Comparison of ENCODE assay signal across 26 cellular contexts in genomic region chr10:104935656-104936055, GRCh38.
"Had no signal": no experiment of that assay in that cellular context is flagged by ENCODE, and none has a peak within 500 bp of the region (broad histone marks: within the 10 kb centered on the region; RNA-seq: fewer than 3 reads in every experiment).

No MANE protein-coding gene starts in this region.

- H3K36me3 Mint-ChIP-seq: mesothelial cell of epicardium; naive B cell; stimulated activated memory B cell treated with anti-CD40 and anti-IgM and Interleukin-4, amounts not matched to agents 10 μg/mL and 1 μg/mL and 100 μg/mL, for 72 hours had no signal

- ATAC-seq: activated naive CD8-positive, alpha-beta T cell treated with anti-CD3 and anti-CD28 coated beads, Interleukin-2, amount 50 U/mL, for 24 hours; esophagus mucosa; stimulated activated memory B cell treated with anti-CD40 and anti-IgM and Interleukin-4, amounts not matched to agents 10 μg/mL and 1 μg/mL and 100 μg/mL, for 72 hours had no signal

- H3K4me3 ChIP-seq: right atrium auricular region, smooth muscle cell, transverse colon had no signal

- H3K9me3 ChIP-seq: right atrium auricular region, transverse colon had no signal

- H3K9me3 Mint-ChIP-seq: activated naive CD8-positive, alpha-beta T cell treated with anti-CD3 and anti-CD28 coated beads, Interleukin-2, amount 50 U/mL, for 24 hours; dendritic cell treated with granulocyte-macrophage colony-stimulating factor and Interleukin-4, amounts not matched to agents 40 ng/mL and 50 ng/mL, for 4 days; endodermal cell; mesothelial cell of epicardium had no signal

- H3K27ac ChIP-seq: right atrium auricular region, transverse colon, VCaP had no signal

- H3K27me3 Mint-ChIP-seq: dendritic cell treated with granulocyte-macrophage colony-stimulating factor and Interleukin-4, amounts not matched to agents 40 ng/mL and 50 ng/mL, for 4 days; stimulated activated memory B cell treated with anti-CD40 and anti-IgM and Interleukin-4, amounts not matched to agents 10 μg/mL and 1 μg/mL and 100 μg/mL, for 72 hours had no signal

- H3K4me3 Mint-ChIP-seq: activated naive CD8-positive, alpha-beta T cell treated with anti-CD3 and anti-CD28 coated beads, Interleukin-2, amount 50 U/mL, for 24 hours; activated T-helper 1 cell treated with anti-CD3 and anti-CD28 coated beads, Interleukin-12 subunit alpha, Interleukin-12 subunit beta, Interleukin-2, Interleukin-4 antibody, amounts not matched to agents 30 ng/mL and 10 ng/mL and 1 ng/mL, durations not matched to agents 14 hours and 24 hours and 36 hours; dendritic cell treated with granulocyte-macrophage colony-stimulating factor and Interleukin-4, amounts not matched to agents 40 ng/mL and 50 ng/mL, for 4 days; endodermal cell; mesothelial cell of epicardium; naive B cell; stimulated activated memory B cell treated with anti-CD40 and anti-IgM and Interleukin-4, amounts not matched to agents 10 μg/mL and 1 μg/mL and 100 μg/mL, for 72 hours had no signal

- H3K27me3 ChIP-seq: right atrium auricular region, transverse colon had no signal

- H3K4me1 Mint-ChIP-seq: mesothelial cell of epicardium; naive B cell; stimulated activated memory B cell treated with anti-CD40 and anti-IgM and Interleukin-4, amounts not matched to agents 10 μg/mL and 1 μg/mL and 100 μg/mL, for 72 hours had no signal

- H3K4me1 ChIP-seq: right atrium auricular region, transverse colon had no signal

- DNase-seq: activated CD4-positive, alpha-beta T cell treated with anti-CD3 and anti-CD28 coated beads, Interleukin-2, amount 50 U/mL, for 1 hour; activated gamma-delta T cell; activated naive CD8-positive, alpha-beta T cell treated with anti-CD3 and anti-CD28 coated beads, Interleukin-2, amount 50 U/mL, for 24 hours; activated T-cell treated with anti-CD3 and anti-CD28 coated beads for 4 hours; amygdala; caudate nucleus; endodermal cell; foreskin fibroblast; head of caudate nucleus; hippocampal formation; kidney; naive B cell; stimulated activated CD4-positive, alpha-beta T cell treated with anti-CD3 and anti-CD28 coated beads, Interleukin-1b, Interleukin-23, amount 100 ng/mL, for 48 hours; stimulated activated CD4-positive, alpha-beta T cell treated with anti-CD3 and anti-CD28 coated beads, Interleukin-4, amount 100 ng/mL, for 4 hours; stimulated activated CD8-positive, alpha-beta memory T cell treated with anti-CD3 and anti-CD28 coated beads, Interleukin-4, amount 100 ng/mL, for 48 hours; T-helper 1 cell; T-helper 9 cell; transverse colon had no signal

- H3K27ac Mint-ChIP-seq: activated naive CD8-positive, alpha-beta T cell treated with anti-CD3 and anti-CD28 coated beads, Interleukin-2, amount 50 U/mL, for 24 hours; activated T-helper 1 cell treated with anti-CD3 and anti-CD28 coated beads, Interleukin-12 subunit alpha, Interleukin-12 subunit beta, Interleukin-2, Interleukin-4 antibody, amounts not matched to agents 30 ng/mL and 10 ng/mL and 1 ng/mL, durations not matched to agents 14 hours and 24 hours and 36 hours; dendritic cell treated with granulocyte-macrophage colony-stimulating factor and Interleukin-4, amounts not matched to agents 40 ng/mL and 50 ng/mL, for 4 days; endodermal cell; mesothelial cell of epicardium; naive B cell; stimulated activated memory B cell treated with anti-CD40 and anti-IgM and Interleukin-4, amounts not matched to agents 10 μg/mL and 1 μg/mL and 100 μg/mL, for 72 hours had no signal

- H3K36me3 ChIP-seq: right atrium auricular region, transverse colon had no signal
